In genomic region chr19:58353717-58354477, GRCh38 we compare ENCODE assay signal across 1 cellular context.
TF ChIP-seq lines count a peak whose summit lies in the region.

No MANE protein-coding gene starts in this region.

TF ChIP-seq in HepG2, 621 proteins besides CTCF, POLR2A, EP300 and RAD21 (continues in another document):
- TF ChIP-seq ZBTB42 (CRISPR knock-in tag; IDR thresholded peaks at IDR 0.05) (no peak), ZSCAN22 (CRISPR knock-in tag; IDR thresholded peaks at IDR 0.05) (no peak), E2F2 (CRISPR knock-in tag; IDR thresholded peaks at IDR 0.05; ENCODE audit: borderline replicate concordance) (no peak), JUNB (CRISPR knock-in tag; IDR thresholded peaks at IDR 0.05; ENCODE audit: borderline replicate concordance) (no peak), ZNF564 (CRISPR knock-in tag; IDR thresholded peaks at IDR 0.05) (no peak), ZNF891 (CRISPR knock-in tag; IDR thresholded peaks at IDR 0.05) (no peak), KDM5B (CRISPR knock-in tag; IDR thresholded peaks at IDR 0.05; ENCODE audit: borderline replicate concordance) (0 out of 2 replicates have a peak, but pooled peaks have one; percentile 27), SKIL (CRISPR knock-in tag; IDR thresholded peaks at IDR 0.05; ENCODE audit: borderline replicate concordance) (no peak), ZNF816 (CRISPR knock-in tag; IDR thresholded peaks at IDR 0.05; ENCODE audit: borderline replicate concordance) (no peak), HMG20B (CRISPR knock-in tag; conservative IDR thresholded peaks at IDR 0.05) (no peak), ZNF3 (CRISPR knock-in tag; IDR thresholded peaks at IDR 0.05) (no peak), KAT7 (CRISPR knock-in tag; IDR thresholded peaks at IDR 0.05; ENCODE audit: borderline replicate concordance) (no peak), PCBP1 (IDR thresholded peaks at IDR 0.05; ENCODE audit: borderline replicate concordance, low read depth, low read length) (no peak), CERS6 (CRISPR knock-in tag; IDR thresholded peaks at IDR 0.05) (no peak), ZXDC (CRISPR knock-in tag; IDR thresholded peaks at IDR 0.05) (peak; percentile 73; the same call in 1 of the 2 replicates), MYC (CRISPR knock-in tag; IDR thresholded peaks at IDR 0.05; ENCODE audit: borderline replicate concordance) (peak; percentile 38; the same call in 1 of the 2 replicates), CBX5 (CRISPR knock-in tag; IDR thresholded peaks at IDR 0.05; ENCODE audit: borderline replicate concordance) (no peak), ZNF18 (CRISPR knock-in tag; IDR thresholded peaks at IDR 0.05; ENCODE audit: insufficient replicate concordance) (no peak), ZMYM4 (CRISPR knock-in tag; IDR thresholded peaks at IDR 0.05) (no peak), XBP1 (CRISPR knock-in tag; IDR thresholded peaks at IDR 0.05) (no peak), ZSCAN20 (CRISPR knock-in tag; IDR thresholded peaks at IDR 0.05; ENCODE audit: borderline replicate concordance) (0 out of 2 replicates have a peak, but pooled peaks have one; percentile 36), ZBTB3 (CRISPR knock-in tag; IDR thresholded peaks at IDR 0.05; ENCODE audit: borderline replicate concordance, low read depth) (no peak), TBX2 (CRISPR knock-in tag; IDR thresholded peaks at IDR 0.05; ENCODE audit: borderline replicate concordance) (0 out of 2 replicates have a peak, but pooled peaks have one; percentile 11), SNAI1 (CRISPR knock-in tag; IDR thresholded peaks at IDR 0.05; ENCODE audit: borderline replicate concordance) (0 out of 2 replicates have a peak, but pooled peaks have one; percentile 50), ARID2 (CRISPR knock-in tag; IDR thresholded peaks at IDR 0.05; ENCODE audit: borderline replicate concordance) (0 out of 2 replicates have a peak, but pooled peaks have one; percentile 38), ZNF296 (CRISPR knock-in tag; conservative IDR thresholded peaks at IDR 0.05) (0 out of 2 replicates have a peak, but pooled peaks have one; percentile 71), MEIS1 (CRISPR knock-in tag; IDR thresholded peaks at IDR 0.05; ENCODE audit: borderline replicate concordance) (no peak), REPIN1 (CRISPR knock-in tag; IDR thresholded peaks at IDR 0.05; ENCODE audit: borderline replicate concordance, low read depth) (no peak), NRL (CRISPR knock-in tag; IDR thresholded peaks at IDR 0.05; ENCODE audit: borderline replicate concordance) (no peak), HNF4G (IDR thresholded peaks at IDR 0.05; ENCODE audit: borderline replicate concordance, low read depth, low read length) (no peak), HNF4G (CRISPR knock-in tag; IDR thresholded peaks at IDR 0.05; ENCODE audit: borderline replicate concordance, low read depth) (no peak)
- TF ChIP-seq, protein P1, sequence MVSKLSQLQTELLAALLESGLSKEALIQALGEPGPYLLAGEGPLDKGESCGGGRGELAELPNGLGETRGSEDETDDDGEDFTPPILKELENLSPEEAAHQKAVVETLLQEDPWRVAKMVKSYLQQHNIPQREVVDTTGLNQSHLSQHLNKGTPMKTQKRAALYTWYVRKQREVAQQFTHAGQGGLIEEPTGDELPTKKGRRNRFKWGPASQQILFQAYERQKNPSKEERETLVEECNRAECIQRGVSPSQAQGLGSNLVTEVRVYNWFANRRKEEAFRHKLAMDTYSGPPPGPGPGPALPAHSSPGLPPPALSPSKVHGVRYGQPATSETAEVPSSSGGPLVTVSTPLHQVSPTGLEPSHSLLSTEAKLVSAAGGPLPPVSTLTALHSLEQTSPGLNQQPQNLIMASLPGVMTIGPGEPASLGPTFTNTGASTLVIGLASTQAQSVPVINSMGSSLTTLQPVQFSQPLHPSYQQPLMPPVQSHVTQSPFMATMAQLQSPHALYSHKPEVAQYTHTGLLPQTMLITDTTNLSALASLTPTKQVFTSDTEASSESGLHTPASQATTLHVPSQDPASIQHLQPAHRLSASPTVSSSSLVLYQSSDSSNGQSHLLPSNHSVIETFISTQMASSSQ (IDR thresholded peaks at IDR 0.05; ENCODE audit: low read depth), result no peak
- TF ChIP-seq, protein P1 (CRISPR knock-in tag; IDR thresholded peaks at IDR 0.05; ENCODE audit: borderline replicate concordance), result no peak
- TF ChIP-seq, protein P2, sequence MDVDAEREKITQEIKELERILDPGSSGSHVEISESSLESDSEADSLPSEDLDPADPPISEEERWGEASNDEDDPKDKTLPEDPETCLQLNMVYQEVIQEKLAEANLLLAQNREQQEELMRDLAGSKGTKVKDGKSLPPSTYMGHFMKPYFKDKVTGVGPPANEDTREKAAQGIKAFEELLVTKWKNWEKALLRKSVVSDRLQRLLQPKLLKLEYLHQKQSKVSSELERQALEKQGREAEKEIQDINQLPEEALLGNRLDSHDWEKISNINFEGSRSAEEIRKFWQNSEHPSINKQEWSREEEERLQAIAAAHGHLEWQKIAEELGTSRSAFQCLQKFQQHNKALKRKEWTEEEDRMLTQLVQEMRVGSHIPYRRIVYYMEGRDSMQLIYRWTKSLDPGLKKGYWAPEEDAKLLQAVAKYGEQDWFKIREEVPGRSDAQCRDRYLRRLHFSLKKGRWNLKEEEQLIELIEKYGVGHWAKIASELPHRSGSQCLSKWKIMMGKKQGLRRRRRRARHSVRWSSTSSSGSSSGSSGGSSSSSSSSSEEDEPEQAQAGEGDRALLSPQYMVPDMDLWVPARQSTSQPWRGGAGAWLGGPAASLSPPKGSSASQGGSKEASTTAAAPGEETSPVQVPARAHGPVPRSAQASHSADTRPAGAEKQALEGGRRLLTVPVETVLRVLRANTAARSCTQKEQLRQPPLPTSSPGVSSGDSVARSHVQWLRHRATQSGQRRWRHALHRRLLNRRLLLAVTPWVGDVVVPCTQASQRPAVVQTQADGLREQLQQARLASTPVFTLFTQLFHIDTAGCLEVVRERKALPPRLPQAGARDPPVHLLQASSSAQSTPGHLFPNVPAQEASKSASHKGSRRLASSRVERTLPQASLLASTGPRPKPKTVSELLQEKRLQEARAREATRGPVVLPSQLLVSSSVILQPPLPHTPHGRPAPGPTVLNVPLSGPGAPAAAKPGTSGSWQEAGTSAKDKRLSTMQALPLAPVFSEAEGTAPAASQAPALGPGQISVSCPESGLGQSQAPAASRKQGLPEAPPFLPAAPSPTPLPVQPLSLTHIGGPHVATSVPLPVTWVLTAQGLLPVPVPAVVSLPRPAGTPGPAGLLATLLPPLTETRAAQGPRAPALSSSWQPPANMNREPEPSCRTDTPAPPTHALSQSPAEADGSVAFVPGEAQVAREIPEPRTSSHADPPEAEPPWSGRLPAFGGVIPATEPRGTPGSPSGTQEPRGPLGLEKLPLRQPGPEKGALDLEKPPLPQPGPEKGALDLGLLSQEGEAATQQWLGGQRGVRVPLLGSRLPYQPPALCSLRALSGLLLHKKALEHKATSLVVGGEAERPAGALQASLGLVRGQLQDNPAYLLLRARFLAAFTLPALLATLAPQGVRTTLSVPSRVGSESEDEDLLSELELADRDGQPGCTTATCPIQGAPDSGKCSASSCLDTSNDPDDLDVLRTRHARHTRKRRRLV (CRISPR knock-in tag; IDR thresholded peaks at IDR 0.05), result no peak
- TF ChIP-seq, protein P3, sequence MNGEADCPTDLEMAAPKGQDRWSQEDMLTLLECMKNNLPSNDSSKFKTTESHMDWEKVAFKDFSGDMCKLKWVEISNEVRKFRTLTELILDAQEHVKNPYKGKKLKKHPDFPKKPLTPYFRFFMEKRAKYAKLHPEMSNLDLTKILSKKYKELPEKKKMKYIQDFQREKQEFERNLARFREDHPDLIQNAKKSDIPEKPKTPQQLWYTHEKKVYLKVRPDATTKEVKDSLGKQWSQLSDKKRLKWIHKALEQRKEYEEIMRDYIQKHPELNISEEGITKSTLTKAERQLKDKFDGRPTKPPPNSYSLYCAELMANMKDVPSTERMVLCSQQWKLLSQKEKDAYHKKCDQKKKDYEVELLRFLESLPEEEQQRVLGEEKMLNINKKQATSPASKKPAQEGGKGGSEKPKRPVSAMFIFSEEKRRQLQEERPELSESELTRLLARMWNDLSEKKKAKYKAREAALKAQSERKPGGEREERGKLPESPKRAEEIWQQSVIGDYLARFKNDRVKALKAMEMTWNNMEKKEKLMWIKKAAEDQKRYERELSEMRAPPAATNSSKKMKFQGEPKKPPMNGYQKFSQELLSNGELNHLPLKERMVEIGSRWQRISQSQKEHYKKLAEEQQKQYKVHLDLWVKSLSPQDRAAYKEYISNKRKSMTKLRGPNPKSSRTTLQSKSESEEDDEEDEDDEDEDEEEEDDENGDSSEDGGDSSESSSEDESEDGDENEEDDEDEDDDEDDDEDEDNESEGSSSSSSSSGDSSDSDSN (CRISPR knock-in tag; IDR thresholded peaks at IDR 0.05), result peak; percentile 1; the same call in 1 of the 2 replicates
- TF ChIP-seq, protein P4, sequence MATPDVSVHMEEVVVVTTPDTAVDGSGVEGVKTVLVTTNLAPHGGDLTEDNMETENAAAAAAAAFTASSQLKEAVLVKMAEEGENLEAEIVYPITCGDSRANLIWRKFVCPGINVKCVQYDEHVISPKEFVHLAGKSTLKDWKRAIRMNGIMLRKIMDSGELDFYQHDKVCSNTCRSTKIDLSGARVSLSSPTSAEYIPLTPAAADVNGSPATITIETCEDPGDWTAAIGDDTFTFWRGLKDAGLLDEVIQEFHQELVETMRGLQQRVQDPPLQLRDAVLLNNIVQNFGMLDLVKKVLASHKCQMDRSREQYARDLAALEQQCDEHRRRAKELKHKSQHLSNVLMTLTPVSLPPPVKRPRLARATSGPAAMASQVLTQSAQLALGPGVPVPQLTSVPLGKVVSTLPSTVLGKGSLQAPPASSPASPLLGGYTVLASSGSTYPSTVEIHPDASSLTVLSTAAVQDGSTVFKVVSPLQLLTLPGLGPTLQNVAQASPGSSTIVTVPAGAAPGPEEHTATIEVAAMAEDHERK (CRISPR knock-in tag; IDR thresholded peaks at IDR 0.05; ENCODE audit: low read depth), result no peak
